Comparison of ENCODE assay signal across 8 cellular contexts in the genomic region with DNA sequence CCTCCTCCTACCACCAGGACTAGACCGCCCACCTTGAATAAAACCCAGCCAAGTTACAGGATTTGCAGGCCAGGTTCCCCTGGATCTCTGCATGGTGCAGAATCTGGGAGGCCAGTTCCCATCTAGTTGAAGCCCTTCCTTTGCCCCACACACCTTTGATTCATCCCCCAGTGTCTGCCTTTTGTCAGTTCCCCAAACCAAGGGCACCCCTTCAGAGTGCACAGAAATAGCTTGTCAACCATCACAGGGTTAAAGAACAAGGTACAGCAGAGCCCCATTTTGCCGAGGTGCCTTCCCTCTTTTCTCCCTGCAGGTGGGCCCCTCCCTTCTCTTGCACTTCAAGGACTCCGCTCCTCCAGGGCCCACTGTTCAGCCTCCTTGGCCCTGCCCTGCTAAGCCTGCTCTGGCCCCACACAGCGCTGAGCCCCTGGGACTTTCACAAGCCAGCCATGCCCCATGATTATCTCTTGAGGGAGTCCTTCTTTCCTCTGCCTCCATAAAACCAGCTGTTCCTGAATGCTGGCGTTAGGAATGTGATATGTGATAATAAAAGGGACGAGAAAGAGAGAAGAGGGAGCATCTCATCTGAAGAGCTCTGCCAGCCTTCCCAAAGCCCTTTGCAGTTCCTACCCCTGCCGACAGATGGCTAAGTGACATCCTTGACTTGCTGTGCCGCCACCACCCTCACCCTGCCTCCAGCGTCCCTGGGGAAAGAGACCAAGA.
DNase-seq lines count a peak whose midpoint lies in the region; ATAC-seq and FAIRE-seq lines count a peak whose summit lies in the region.

No MANE protein-coding gene starts in this region.

- no peaks in the 10 kb centered on the region for H3K36me3 ChIP-seq in MG63

- DNase-seq in MG63 (peak; percentile 81), left lobe of liver (ENCODE audit: low spot score) (peak; percentile 49), urothelium cell line (ENCODE audit: low spot score) (no peak), NOMO-1 (lab: John Stamatoyannopoulos, UW; ENCODE audit: unreplicated experiment in 2 of 2) (no peak), pons (ENCODE audit: low spot score) (no peak)
- peak; percentile 42 for DNase-seq in activated naive CD4-positive, alpha-beta T cell treated with anti-CD3 and anti-CD28 coated beads, Interleukin-2, amount 50 U/mL, for 16 hours

- ATAC-seq in GM18498 (IDR thresholded peaks at IDR 0.05; ENCODE audit: unreplicated experiment) (peak; percentile 61), left lobe of liver (peak; percentile 93), GM21619 (IDR thresholded peaks at IDR 0.05; ENCODE audit: unreplicated experiment) (no peak)

- no peaks in the 10 kb centered on the region for H3K27me3 ChIP-seq in MG63

- peaks cover 5% of the 10 kb centered on the region; the same call in 1 of the 2 replicates for H3K9me3 ChIP-seq in MG63

- H3K4me3 ChIP-seq in MG63: no peak overlapping the region

- peak; percentile 48 for FAIRE-seq in urothelium cell line (lab: Jason Lieb, UNC)

Comparison
In these comparisons a context has a peak if more than half of its experiments do, and no peak if none do; other contexts are left out.
1. DNase-seq: peak in MG63 (single experiment), activated naive CD4-positive, alpha-beta T cell treated with anti-CD3 and anti-CD28 coated beads, Interleukin-2, amount 50 U/mL, for 16 hours (single experiment) and left lobe of liver (single experiment); none in urothelium cell line (single experiment), NOMO-1 (0 of 2) and pons (single experiment).